In genomic region chr11:27507561-27508322, GRCh38 we compare ENCODE assay signal across 12 cellular contexts. TPM values are rescaled to one million over a fixed set of nuclear protein-coding genes. Genes with fewer than 3 reads are reported as not detected.
DNase-seq lines count a peak whose midpoint lies in the region; ATAC-seq and TF ChIP-seq lines count a peak whose summit lies in the region.
"Had no signal": no experiment of that assay in that cellular context is flagged by ENCODE, and none has a peak within 500 bp of the region (broad histone marks: within the 10 kb centered on the region; RNA-seq: fewer than 3 reads in every experiment).

No MANE protein-coding gene starts in this region.

- peaks cover 14% of the 10 kb centered on the region for H4K20me1 ChIP-seq in hepatocyte (ENCODE audit: insufficient read depth, poor library complexity, severe bottlenecking)

- H3K9me3 ChIP-seq in hepatocyte (ENCODE audit: low read depth) (no peaks in the 10 kb centered on the region), stomach smooth muscle (ENCODE audit: control insufficient read depth in 2 of 2, low read length in 2 of 2) (no peaks in the 10 kb centered on the region)

- H2AFZ ChIP-seq in hepatocyte: no peak overlapping the region

- H3K4me2 ChIP-seq in hepatocyte: peak overlapping the region; percentile 82

- POLR2A ChIA-PET in activated CD4-positive, alpha-beta memory T cell treated with anti-CD3 and anti-CD28 coated beads for 36 hours (lab: Charles Lee): interaction anchor here (0.9 kb wide), 1 partner anchor 35 kb away, joined by 3 read pairs; the partner anchor contains the start of gene LGR4

- H3K4me3 Mint-ChIP-seq in activated T-cell treated with anti-CD3 and anti-CD28 coated beads, Interleukin-2, amount 50 U/mL, for 72 hours: peak overlapping the region; percentile 98 to 99
- peak overlapping the region; percentile 100 for H3K4me3 Mint-ChIP-seq in activated CD4-positive, alpha-beta memory T cell treated with anti-CD3 and anti-CD28 coated beads for 36 hours

- H3K4me1 ChIP-seq in hepatocyte (ENCODE audit: insufficient read depth): peaks cover 15% of the 10 kb centered on the region
- peaks cover 11% of the 10 kb centered on the region for H3K4me1 ChIP-seq in stomach smooth muscle (ENCODE audit: control insufficient read depth, insufficient read depth, low read length)

- WGBS in hepatocyte (ENCODE audit: low lambda C conversion rate, missing lambda C conversion rate): 100% methylated on average over 4 of the region's 4 CpGs

- H3K9me2 ChIP-seq in hepatocyte (replicated peaks; ENCODE audit: insufficient read depth): no peaks in the 10 kb centered on the region

- no peaks in the 10 kb centered on the region for H3K27me3 ChIP-seq in hepatocyte
- no peaks in the 10 kb centered on the region for H3K27me3 ChIP-seq in stomach smooth muscle (ENCODE audit: control insufficient read depth in 1 of 2, insufficient read depth in 2 of 2, low read length in 2 of 2)

- peak overlapping the region in 1 of 2 donors; percentile 97 for H3K9ac ChIP-seq in stomach smooth muscle (ENCODE audit: low read length in 2 of 2)

- peak overlapping the region; percentile 96 for H3K27ac Mint-ChIP-seq in activated T-cell treated with anti-CD3 and anti-CD28 coated beads, Interleukin-2, amount 50 U/mL, for 72 hours
- peak overlapping the region; percentile 93 for H3K27ac Mint-ChIP-seq in activated CD4-positive, alpha-beta memory T cell treated with anti-CD3 and anti-CD28 coated beads for 36 hours

- H3K4me3 ChIP-seq in hepatocyte (no peak overlapping the region), stomach smooth muscle (ENCODE audit: low read length in 2 of 2) (peak overlapping the region; percentile 87 to 99)

- ATAC-seq in activated T-cell treated with anti-CD3 and anti-CD28 coated beads, Interleukin-2, amount 50 U/mL, for 72 hours (replicated peaks in 1 of 2): no peak
- ATAC-seq in HG02938 (IDR thresholded peaks at IDR 0.05; ENCODE audit: unreplicated experiment): no peak

- DNase-seq in activated T-cell treated with anti-CD3 and anti-CD28 coated beads, Interleukin-2, amount 50 U/mL, for 72 hours: no peak
- DNase-seq in activated T-cell treated with anti-CD3 and anti-CD28 coated beads, Interleukin-2, amount 50 U/mL, for 1 hour: no peak
- DNase-seq in activated CD4-positive, alpha-beta memory T cell treated with anti-CD3 and anti-CD28 coated beads for 36 hours: no peak
- DNase-seq in hepatocyte (ENCODE audit: low spot score) (no peak), OCI-M2 (lab: John Stamatoyannopoulos, UW; ENCODE audit: unreplicated experiment) (no peak), amniotic stem cell (lab: John Stamatoyannopoulos, UW) (no peak)
- DNase-seq: cerebellar nuclear complex; H7; NCI-H510A; stimulated activated CD4-positive, alpha-beta T cell treated with anti-CD3 and anti-CD28 coated beads, Interleukin-1b, Interleukin-23, amount 100 ng/mL, for 48 hours had no signal

- CTCF ChIA-PET in activated CD4-positive, alpha-beta memory T cell treated with anti-CD3 and anti-CD28 coated beads for 36 hours (lab: Charles Lee): interaction anchor here (0.7 to 1.0 kb wide), 3 partner anchors 8 to 23 kb away, joined by 3 to 4 read pairs (median 4); no protein-coding TSS in a partner anchor

- no peak for TF ChIP-seq CTCF in hepatocyte (IDR thresholded peaks at IDR 0.05; ENCODE audit: poor library complexity)

- H3K27ac ChIP-seq in hepatocyte (no peak overlapping the region), stomach smooth muscle (ENCODE audit: low read length) (no peak overlapping the region)

- H3K36me3 Mint-ChIP-seq in activated T-cell treated with anti-CD3 and anti-CD28 coated beads, Interleukin-2, amount 50 U/mL, for 72 hours (ENCODE audit: insufficient read depth in 2 of 2): peaks cover 1 to 3% of the 10 kb centered on the region in 2 donors
- peaks cover 3% of the 10 kb centered on the region for H3K36me3 Mint-ChIP-seq in activated CD4-positive, alpha-beta memory T cell treated with anti-CD3 and anti-CD28 coated beads for 36 hours

- H3K36me3 ChIP-seq in hepatocyte (replicated peaks; ENCODE audit: insufficient read depth, low read depth) (no peaks in the 10 kb centered on the region), stomach smooth muscle (ENCODE audit: control insufficient read depth in 2 of 2, insufficient read depth in 2 of 2, low read length in 2 of 2) (no peaks in the 10 kb centered on the region)

- peaks cover 29% of the 10 kb centered on the region for H3K4me1 Mint-ChIP-seq in activated T-cell treated with anti-CD3 and anti-CD28 coated beads, Interleukin-2, amount 50 U/mL, for 72 hours (ENCODE audit: low read depth)
- H3K4me1 Mint-ChIP-seq in activated CD4-positive, alpha-beta memory T cell treated with anti-CD3 and anti-CD28 coated beads for 36 hours (ENCODE audit: low read depth): peaks cover 30% of the 10 kb centered on the region

- H3K9me3 Mint-ChIP-seq in activated T-cell treated with anti-CD3 and anti-CD28 coated beads, Interleukin-2, amount 50 U/mL, for 72 hours: no peaks in the 10 kb centered on the region
- H3K9me3 Mint-ChIP-seq in activated CD4-positive, alpha-beta memory T cell treated with anti-CD3 and anti-CD28 coated beads for 36 hours: no peaks in the 10 kb centered on the region

- peaks cover 48% of the 10 kb centered on the region for H3K79me2 ChIP-seq in hepatocyte

- no peaks in the 10 kb centered on the region for H3K27me3 Mint-ChIP-seq in activated T-cell treated with anti-CD3 and anti-CD28 coated beads, Interleukin-2, amount 50 U/mL, for 72 hours (ENCODE audit: low read depth)
- no peaks in the 10 kb centered on the region for H3K27me3 Mint-ChIP-seq in activated CD4-positive, alpha-beta memory T cell treated with anti-CD3 and anti-CD28 coated beads for 36 hours

- intact Hi-C loops in activated CD4-positive, alpha-beta memory T cell treated with anti-CD3 and anti-CD28 coated beads for 36 hours (cut with micrococcal nuclease): no loop called here

RNA-seq across cellular contexts. Expression of gene LIN7C, which starts 1.2 kb away (rescaled TPM):
- total RNA-seq in activated T-cell treated with anti-CD3 and anti-CD28 coated beads, Interleukin-2, amount 50 U/mL, for 72 hours: 10 to 100 TPM; 16.9 to 23.5 TPM
- 10 to 100 TPM; 27.6 to 28.7 TPM for total RNA-seq in activated CD4-positive, alpha-beta memory T cell treated with anti-CD3 and anti-CD28 coated beads for 36 hours
- total RNA-seq in hepatocyte: 52.9 and 55.5 TPM in 2 replicates
- 22.4 and 23.5 TPM in 2 replicates for polyA plus RNA-seq in hepatocyte

RNA-seq across cellular contexts. Expression of gene LGR4, which starts 35.2 kb away (rescaled TPM):
- under 1 TPM; 0.05 to 0.30 TPM for total RNA-seq in activated T-cell treated with anti-CD3 and anti-CD28 coated beads, Interleukin-2, amount 50 U/mL, for 72 hours
- total RNA-seq in activated CD4-positive, alpha-beta memory T cell treated with anti-CD3 and anti-CD28 coated beads for 36 hours: under 1 TPM; 0.22 to 0.67 TPM
- total RNA-seq in hepatocyte: 108 and 115 TPM in 2 replicates
- 27.2 and 30.1 TPM in 2 replicates for polyA plus RNA-seq in hepatocyte

Comparison
In these comparisons a context has a peak if more than half of its experiments do, and no peak if none do; other contexts are left out.
1. RNA of gene LGR4, which starts 35.2 kb away (total RNA-seq): 108 to 115 TPM in hepatocyte; 0.22 to 0.67 TPM in activated CD4-positive, alpha-beta memory T cell treated with anti-CD3 and anti-CD28 coated beads for 36 hours and 0.05 to 0.30 TPM in activated T-cell treated with anti-CD3 and anti-CD28 coated beads, Interleukin-2, amount 50 U/mL, for 72 hours; every median in the first group is over 10 times any median in the second.